ENCODE assay signal across 30 cellular contexts in the genomic region with DNA sequence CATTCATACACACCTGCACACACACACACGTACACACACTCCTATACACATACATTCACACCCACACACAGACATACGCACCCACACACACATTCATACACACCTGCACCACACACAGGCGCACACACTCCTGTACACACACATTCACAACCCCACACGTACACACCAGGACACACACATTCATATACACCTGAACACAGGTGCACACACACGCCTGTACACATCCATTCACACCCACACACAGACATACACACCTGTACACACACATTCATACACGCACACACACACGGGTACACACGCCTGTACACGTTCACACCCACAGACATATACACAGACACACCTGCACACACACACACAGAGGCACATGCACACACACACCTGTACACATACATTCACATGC.
"Had no signal": no experiment of that assay in that cellular context is flagged by ENCODE, and none has a peak within 500 bp of the region (broad histone marks: within the 10 kb centered on the region; RNA-seq: fewer than 3 reads in every experiment).

No MANE protein-coding gene starts in this region.

- ATAC-seq: activated CD8-positive, alpha-beta T cell treated with anti-CD3 and anti-CD28 coated beads for 36 hours; activated T-cell treated with anti-CD3 and anti-CD28 coated beads, Interleukin-2, amount 50 U/mL, for 72 hours; activated T-helper 17 cell treated with anti-CD3 and anti-CD28 coated beads, Interleukin-2, amount 50 U/mL, for 72 hours; PC-3 had no signal

- H3K4me2 ChIP-seq: KMS-11, SK-N-SH had no signal

- H3K9ac ChIP-seq: KMS-11, SK-N-SH had no signal

- H3K27ac ChIP-seq: brain microvascular endothelial cell, KMS-11, Peyer's patch, SJSA1 had no signal

- H3K4me1 Mint-ChIP-seq: activated naive CD8-positive, alpha-beta T cell treated with anti-CD3 and anti-CD28 coated beads for 36 hours had no signal

- H3K27ac Mint-ChIP-seq: activated CD4-positive, alpha-beta T cell treated with anti-CD3 and anti-CD28 coated beads, Interleukin-2, amount 10 ng/mL, durations not matched to agents 24 days and 14 days; activated CD8-positive, alpha-beta T cell treated with anti-CD3 and anti-CD28 coated beads for 36 hours; activated naive CD8-positive, alpha-beta T cell treated with anti-CD3 and anti-CD28 coated beads for 36 hours; activated T-cell treated with anti-CD3 and anti-CD28 coated beads, Interleukin-2, amount 50 U/mL, for 72 hours; activated T-helper 17 cell treated with anti-CD3 and anti-CD28 coated beads, Interleukin-2, amount 50 U/mL, for 72 hours; T-helper 1 cell treated with Interleukin-12 subunit alpha and Interleukin-12 subunit beta and Interleukin-4 antibody, amounts not matched to agents 30 μg/mL and 1 μg/mL, for 36 hours; T-helper 2 cell treated with Interferon-gamma antibody and Interleukin-4, amounts not matched to agents 5 μg/mL and 100 μg/mL, for 36 hours had no signal

- H3K36me3 ChIP-seq: brain microvascular endothelial cell, Peyer's patch, SJSA1 had no signal

- H3K27me3 Mint-ChIP-seq: activated CD4-positive, alpha-beta T cell treated with anti-CD3 and anti-CD28 coated beads, Interleukin-2, amount 10 ng/mL, durations not matched to agents 24 days and 14 days; activated CD8-positive, alpha-beta T cell treated with anti-CD3 and anti-CD28 coated beads for 36 hours; activated T-helper 17 cell treated with anti-CD3 and anti-CD28 coated beads, Interleukin-2, amount 50 U/mL, for 72 hours had no signal

- FAIRE-seq: TTC549 had no signal

- DNase-seq: activated CD4-positive, alpha-beta T cell treated with anti-CD3 and anti-CD28 coated beads, Interleukin-2, amount 10 ng/mL, durations not matched to agents 24 days and 14 days; activated CD4-positive, alpha-beta T cell treated with anti-CD3 and anti-CD28 coated beads, Interleukin-2, amount 50 U/mL, for 4 hours; activated CD8-positive, alpha-beta T cell treated with anti-CD3 and anti-CD28 coated beads for 36 hours; activated effector memory CD4-positive, alpha-beta T cell treated with anti-CD3 and anti-CD28 coated beads, Interleukin-2, amount 50 U/mL, for 16 hours; activated naive CD4-positive, alpha-beta T cell; activated naive CD4-positive, alpha-beta T cell treated with anti-CD3 and anti-CD28 coated beads, Interleukin-2, amount 50 U/mL, for 16 hours; activated naive CD8-positive, alpha-beta T cell treated with anti-CD3 and anti-CD28 coated beads for 36 hours; activated T-cell treated with anti-CD3 and anti-CD28 coated beads, Interleukin-2, amount 50 U/mL, for 1 hour; activated T-cell treated with anti-CD3 and anti-CD28 coated beads, Interleukin-2, amount 50 U/mL, for 72 hours; amniotic stem cell; brain microvascular endothelial cell; MM.1S; MV-4-11; NCI-H1092; NCI-H1436 treated with DMSO at 0.1 percent for 48 hours; NCI-H1694 treated with DMSO at 0.1 percent for 48 hours; NCI-H2029; NCI-H345; NCI-H524 treated with DMSO at 0.1 percent for 48 hours; PC-3; Peyer's patch; RPMI8226; SHP77 treated with DMSO at 0.1 percent for 48 hours; SK-N-SH had no signal

- H3K4me1 ChIP-seq: Peyer's patch, SJSA1 had no signal

- H3K4me3 ChIP-seq: Peyer's patch, SJSA1 had no signal

- H3K27me3 ChIP-seq: brain microvascular endothelial cell, Peyer's patch, SJSA1 had no signal

- H3K9me3 ChIP-seq: Peyer's patch, SK-N-SH had no signal

- H3K4me3 Mint-ChIP-seq: activated CD4-positive, alpha-beta T cell treated with anti-CD3 and anti-CD28 coated beads, Interleukin-2, amount 10 ng/mL, durations not matched to agents 24 days and 14 days; activated CD8-positive, alpha-beta T cell treated with anti-CD3 and anti-CD28 coated beads for 36 hours; activated naive CD8-positive, alpha-beta T cell treated with anti-CD3 and anti-CD28 coated beads for 36 hours; activated T-cell treated with anti-CD3 and anti-CD28 coated beads, Interleukin-2, amount 50 U/mL, for 72 hours; activated T-helper 17 cell treated with anti-CD3 and anti-CD28 coated beads, Interleukin-2, amount 50 U/mL, for 72 hours; T-helper 1 cell treated with Interleukin-12 subunit alpha and Interleukin-12 subunit beta and Interleukin-4 antibody, amounts not matched to agents 30 μg/mL and 1 μg/mL, for 36 hours; T-helper 2 cell treated with Interferon-gamma antibody and Interleukin-4, amounts not matched to agents 5 μg/mL and 100 μg/mL, for 36 hours had no signal
